27 cellular contexts compared by ENCODE assay signal in genomic region chr17:70323269-70323668, GRCh38.
"Had no signal": no experiment of that assay in that cellular context is flagged by ENCODE, and none has a peak within 500 bp of the region (broad histone marks: within the 10 kb centered on the region; RNA-seq: fewer than 3 reads in every experiment).

No MANE protein-coding gene starts in this region.

- DNase-seq: activated B cell treated with CpG ODN at 0.5 μM for 24 hours; activated CD4-positive, alpha-beta T cell treated with anti-CD3 and anti-CD28 coated beads for 48 hours; activated CD4-positive, alpha-beta T cell treated with anti-CD3 and anti-CD28 coated beads, Interleukin-2, amount 50 U/mL, for 1 hour; activated CD4-positive, alpha-beta T cell treated with anti-CD3 and anti-CD28 coated beads, Interleukin-2, amount 50 U/mL, for 48 hours; activated CD8-positive, alpha-beta memory T cell treated with anti-CD3 and anti-CD28 coated beads for 24 hours; activated CD8-positive, alpha-beta T cell treated with anti-CD3 and anti-CD28 coated beads for 36 hours; activated effector memory CD4-positive, alpha-beta T cell treated with Interleukin-2 at 50 U/mL for 16 hours; activated gamma-delta T cell treated with Interleukin-2 at 50 U/mL for 16 hours; activated naive CD4-positive, alpha-beta T cell treated with anti-CD3 and anti-CD28 coated beads for 36 hours; activated naive CD8-positive, alpha-beta T cell treated with anti-CD3 and anti-CD28 coated beads, Interleukin-2, amount 10 ng/mL, durations not matched to agents 7 days and 5 days; activated T-cell treated with anti-CD3 and anti-CD28 coated beads, Interleukin-2, amount 50 U/mL, for 4 hours; amniotic stem cell; anterior cingulate cortex; brain microvascular endothelial cell; dorsolateral prefrontal cortex; effector memory CD4-positive, alpha-beta T cell; endodermal cell; foreskin fibroblast; T-helper 1 cell; T-helper 17 cell; T1000; WERI-Rb-1 had no signal

- H3K4me3 ChIP-seq: coronary artery, dorsolateral prefrontal cortex had no signal

- H3K36me3 ChIP-seq: brain microvascular endothelial cell, WERI-Rb-1 had no signal

- H3K27me3 ChIP-seq: brain microvascular endothelial cell had no signal

- H3K27ac ChIP-seq: brain microvascular endothelial cell, coronary artery, dorsolateral prefrontal cortex, WERI-Rb-1 had no signal

- ATAC-seq: activated CD4-positive, CD25-positive, alpha-beta regulatory T cell treated with anti-CD3 and anti-CD28 coated beads, Interleukin-2, amount 50 U/mL, for 24 hours; activated CD8-positive, alpha-beta T cell treated with anti-CD3 and anti-CD28 coated beads for 36 hours; activated naive CD4-positive, alpha-beta T cell treated with anti-CD3 and anti-CD28 coated beads, Interleukin-2, amount 50 U/mL, for 72 hours; activated T-cell treated with anti-CD3 and anti-CD28 coated beads, Interleukin-2, amount 50 U/mL, for 4 hours; activated T-helper 17 cell treated with anti-CD3 and anti-CD28 coated beads, Interleukin-2, amount 50 U/mL, for 72 hours; esophagus mucosa; T-helper 17 cell had no signal
